ENCODE assay signal across 12 cellular contexts in genomic region chr3:195622523-195623167, GRCh38. TPM values are rescaled to one million over a fixed set of nuclear protein-coding genes. Genes with fewer than 3 reads are reported as not detected.
A peak's percentile ranks its signal among the peaks of the same experiment; 100 is the strongest.
DNase-seq lines count a peak whose midpoint lies in the region; ATAC-seq, FAIRE-seq and TF ChIP-seq lines count a peak whose summit lies in the region.
"Not testable (repeated sequence)": the region's sequence is repeated elsewhere in the genome, so short reads cannot be mapped to it uniquely, and the experiment has no call there.
"Had no signal": no experiment of that assay in that cellular context is flagged by ENCODE, and none has a peak within 500 bp of the region (broad histone marks: within the 10 kb centered on the region; RNA-seq: fewer than 3 reads in every experiment).

No MANE protein-coding gene starts in this region.

- H3K4me1 ChIP-seq in kidney (ENCODE audit: control insufficient read depth in 1 of 2, insufficient read depth in 1 of 2, low read depth in 1 of 2, low read length in 2 of 2) = not testable (repeated sequence)

- not testable (repeated sequence) for H3K36me3 Mint-ChIP-seq in T-helper 2 cell treated with Interferon-gamma antibody and Interleukin-4, amounts not matched to agents 5 μg/mL and 100 μg/mL, for 36 hours (ENCODE audit: low read depth); MCF 10A (ENCODE audit: insufficient read depth, unreplicated experiment); osteocyte (ENCODE audit: unreplicated experiment); stimulated activated memory B cell treated with anti-CD40 and anti-IgM and Interleukin-4, amounts not matched to agents 10 μg/mL and 1 μg/mL and 100 μg/mL, for 72 hours

- H3K4me3 Mint-ChIP-seq in T-helper 2 cell treated with Interferon-gamma antibody and Interleukin-4, amounts not matched to agents 5 μg/mL and 100 μg/mL, for 36 hours; MCF 10A (ENCODE audit: unreplicated experiment); osteocyte (ENCODE audit: unreplicated experiment); stimulated activated memory B cell treated with anti-CD40 and anti-IgM and Interleukin-4, amounts not matched to agents 10 μg/mL and 1 μg/mL and 100 μg/mL, for 72 hours: not testable (repeated sequence)

- H3K4me3 ChIP-seq in kidney (ENCODE audit: low read length in 2 of 2) = not testable (repeated sequence)

- H3K9me3 Mint-ChIP-seq in T-helper 2 cell treated with Interferon-gamma antibody and Interleukin-4, amounts not matched to agents 5 μg/mL and 100 μg/mL, for 36 hours; MCF 10A (ENCODE audit: unreplicated experiment); osteocyte (ENCODE audit: unreplicated experiment); stimulated activated memory B cell treated with anti-CD40 and anti-IgM and Interleukin-4, amounts not matched to agents 10 μg/mL and 1 μg/mL and 100 μg/mL, for 72 hours: not testable (repeated sequence)

- DNase-seq in T-helper 2 cell treated with Interferon-gamma antibody and Interleukin-4, amounts not matched to agents 5 μg/mL and 100 μg/mL, for 36 hours (ENCODE audit: low spot score); MCF 10A (ENCODE audit: unreplicated experiment): not testable (repeated sequence)
- peak; percentile 57 for DNase-seq in activated CD8-positive, alpha-beta memory T cell treated with anti-CD3 and anti-CD28 coated beads, Interleukin-2, amount 50 U/mL, for 48 hours
- peak; percentile 33 for DNase-seq in kidney
- peak; percentile 51 for DNase-seq in osteocyte (ENCODE audit: extremely low spot score, unreplicated experiment)

- peaks cover 16% of the 10 kb centered on the region for H3K4me1 Mint-ChIP-seq in T-helper 2 cell treated with Interferon-gamma antibody and Interleukin-4, amounts not matched to agents 5 μg/mL and 100 μg/mL, for 36 hours (ENCODE audit: low read depth)
- not testable (repeated sequence) for H3K4me1 Mint-ChIP-seq in MCF 10A (ENCODE audit: insufficient read depth, unreplicated experiment); osteocyte (ENCODE audit: unreplicated experiment); stimulated activated memory B cell treated with anti-CD40 and anti-IgM and Interleukin-4, amounts not matched to agents 10 μg/mL and 1 μg/mL and 100 μg/mL, for 72 hours

- not testable (repeated sequence) for H3K9me3 ChIP-seq in kidney (ENCODE audit: control insufficient read depth in 1 of 2, low read length in 2 of 2)

- not testable (repeated sequence) for H3K9ac ChIP-seq in kidney (ENCODE audit: low read length in 2 of 2)

- H3K27me3 Mint-ChIP-seq in T-helper 2 cell treated with Interferon-gamma antibody and Interleukin-4, amounts not matched to agents 5 μg/mL and 100 μg/mL, for 36 hours (ENCODE audit: low read depth); MCF 10A (ENCODE audit: insufficient read depth, unreplicated experiment); osteocyte (ENCODE audit: unreplicated experiment); stimulated activated memory B cell treated with anti-CD40 and anti-IgM and Interleukin-4, amounts not matched to agents 10 μg/mL and 1 μg/mL and 100 μg/mL, for 72 hours: not testable (repeated sequence)

- POLR2A ChIA-PET in MCF 10A (lab: Yijun Ruan, JAX) = not testable (repeated sequence)

- not testable (repeated sequence) for H3K27ac ChIP-seq in kidney (ENCODE audit: low read depth in 2 of 2, low read length in 2 of 2)

- not testable (repeated sequence) for TF ChIP-seq CTCF in MCF 10A (IDR thresholded peaks at IDR 0.05; ENCODE audit: unreplicated experiment); kidney (IDR thresholded peaks at IDR 0.05; ENCODE audit: borderline replicate concordance, extremely low read depth, insufficient read depth); osteocyte (IDR thresholded peaks at IDR 0.05)

- not testable (repeated sequence) for FAIRE-seq in kidney (lab: Jason Lieb, UNC)

- ATAC-seq in stimulated activated memory B cell treated with anti-CD40 and anti-IgM and Interleukin-4, amounts not matched to agents 10 μg/mL and 1 μg/mL and 100 μg/mL, for 72 hours = not testable (repeated sequence)

- peak overlapping the region; percentile 71 for H3K27ac Mint-ChIP-seq in T-helper 2 cell treated with Interferon-gamma antibody and Interleukin-4, amounts not matched to agents 5 μg/mL and 100 μg/mL, for 36 hours
- H3K27ac Mint-ChIP-seq in MCF 10A (ENCODE audit: low read depth, unreplicated experiment) = peak overlapping the region; percentile 57
- not testable (repeated sequence) for H3K27ac Mint-ChIP-seq in osteocyte (ENCODE audit: unreplicated experiment)
- H3K27ac Mint-ChIP-seq in stimulated activated memory B cell treated with anti-CD40 and anti-IgM and Interleukin-4, amounts not matched to agents 10 μg/mL and 1 μg/mL and 100 μg/mL, for 72 hours = peak overlapping the region; percentile 13

- BruUV-seq in MCF 10A (replicated peaks; lab: Mats Ljungman, UMichigan) = not testable (repeated sequence)

- CTCF ChIA-PET in MCF 10A (lab: Yijun Ruan, JAX) = not testable (repeated sequence)

- intact Hi-C loops in MCF 10A (cut with micrococcal nuclease); kidney (cut with DNase I): not testable (repeated sequence)

- H3K36me3 ChIP-seq in kidney (ENCODE audit: control insufficient read depth in 1 of 2, insufficient read depth in 2 of 2, low read length in 2 of 2) = not testable (repeated sequence)

RNA-seq across cellular contexts. Expression of gene APOD, which starts 38.9 kb away (rescaled TPM):
- total RNA-seq in MCF 10A (2022) = 0.83 and 1.9 TPM in 2 replicates
- total RNA-seq in kidney = 24.4 TPM
- polyA plus RNA-seq in kidney (ENCODE audit: insufficient read depth, low read depth, low replicate concordance) = 12.9 TPM
- 2.6 and 3.2 TPM in 2 replicates for total RNA-seq in osteocyte
- total RNA-seq: A673; Calu3; CD4-positive, alpha-beta memory T cell; Daoy; GM23338; H9 had no signal
- polyA plus RNA-seq: CD4-positive, alpha-beta memory T cell; GM23338 had no signal
